Comparison of ENCODE assay signal across 1 cellular context in the genomic region with DNA sequence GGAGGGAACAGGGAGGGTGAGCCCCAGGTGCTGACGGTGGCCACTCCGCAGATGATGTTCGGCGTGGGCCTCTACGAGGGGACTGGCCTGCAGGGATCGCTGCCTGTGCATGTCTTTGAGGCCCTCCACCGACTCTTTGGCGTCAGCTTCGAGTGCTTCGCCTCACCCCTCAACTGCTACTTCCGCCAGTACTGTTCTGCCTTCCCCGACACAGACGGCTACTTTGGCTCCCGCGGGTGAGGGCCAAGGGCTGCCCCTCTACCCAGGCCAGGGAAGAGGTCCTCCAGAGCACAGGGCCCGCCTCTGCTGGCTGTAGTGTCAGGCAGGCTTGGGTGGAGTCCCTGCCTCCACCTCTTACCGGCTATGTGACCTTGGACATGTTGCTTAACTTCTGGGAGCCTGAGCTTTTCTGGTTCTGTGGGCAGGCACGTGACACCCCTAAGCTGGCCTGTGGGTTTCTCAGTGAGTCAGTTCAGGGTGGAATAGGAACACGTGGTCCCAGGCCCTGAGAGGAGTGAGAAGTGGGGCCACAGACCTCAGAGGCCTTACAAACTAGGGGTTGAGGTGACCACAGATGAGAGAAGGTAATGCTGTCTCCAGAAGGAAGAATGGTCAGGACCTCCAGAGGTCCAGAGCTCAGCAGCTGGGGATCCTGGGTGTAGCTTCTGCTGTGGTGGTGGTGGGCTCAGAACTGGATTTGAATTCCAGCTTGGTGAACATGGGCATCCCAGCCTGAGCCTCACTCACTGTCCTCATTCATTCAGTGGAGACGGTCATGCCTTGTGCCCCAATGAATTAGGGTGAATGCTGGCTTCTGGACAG.
A peak's percentile ranks its signal among the peaks of the same experiment; 100 is the strongest.
TF ChIP-seq lines count a peak whose summit lies in the region.

No MANE protein-coding gene starts in this region.

TF ChIP-seq in HepG2, 621 proteins besides CTCF, POLR2A, EP300 and RAD21 (continued from another document and continues in another):
- TF ChIP-seq ZNF574 (CRISPR knock-in tag; IDR thresholded peaks at IDR 0.05) (peak; percentile 93), ZC3H4 (CRISPR knock-in tag; IDR thresholded peaks at IDR 0.05; ENCODE audit: borderline replicate concordance) (no peak; the same call in 1 of the 2 replicates), SYNCRIP (IDR thresholded peaks at IDR 0.05; ENCODE audit: insufficient read depth, low read depth, low read length) (no peak), ZNF652 (CRISPR knock-in tag; IDR thresholded peaks at IDR 0.05; ENCODE audit: borderline replicate concordance, low read depth) (peak; percentile 55; the same call in 1 of the 2 replicates), ZNF609 (CRISPR knock-in tag; IDR thresholded peaks at IDR 0.05; ENCODE audit: borderline replicate concordance) (peak; percentile 85; the same call in 1 of the 2 replicates), SNAI1 (CRISPR knock-in tag; IDR thresholded peaks at IDR 0.05; ENCODE audit: borderline replicate concordance) (peak; percentile 89; the same call in 1 of the 2 replicates), AGO1 (IDR thresholded peaks at IDR 0.05; ENCODE audit: low read depth, low read length, poor library complexity, severe bottlenecking) (peak; percentile 58), MTF1 (CRISPR knock-in tag; IDR thresholded peaks at IDR 0.05) (no peak), ZSCAN29 (CRISPR knock-in tag; conservative IDR thresholded peaks at IDR 0.05) (peak; percentile 83), ZMAT3 (CRISPR knock-in tag; conservative IDR thresholded peaks at IDR 0.05) (peak; percentile 78; the same call in 1 of the 2 replicates), U2AF1 (optimal IDR thresholded peaks at IDR 0.05; ENCODE audit: low read depth, low read length) (no peak), ZNF207 (IDR thresholded peaks at IDR 0.05; ENCODE audit: borderline replicate concordance) (no peak), SSRP1 (CRISPR knock-in tag; IDR thresholded peaks at IDR 0.05) (peak; percentile 93; the same call in 1 of the 2 replicates), LBX2 (CRISPR knock-in tag; IDR thresholded peaks at IDR 0.05; ENCODE audit: borderline replicate concordance) (no peak), SP2 (CRISPR knock-in tag; IDR thresholded peaks at IDR 0.05) (0 out of 2 replicates have a peak, but pooled peaks have one; percentile 39), TIGD3 (CRISPR knock-in tag; IDR thresholded peaks at IDR 0.05; ENCODE audit: borderline replicate concordance) (no peak), ZNF331 (CRISPR knock-in tag; IDR thresholded peaks at IDR 0.05) (peak; percentile 97), GATA4 (IDR thresholded peaks at IDR 0.05; ENCODE audit: borderline replicate concordance, low read depth) (no peak), MED1 (CRISPR knock-in tag; IDR thresholded peaks at IDR 0.05) (peak; percentile 91), EED (CRISPR knock-in tag; IDR thresholded peaks at IDR 0.05) (no peak), TMF1 (CRISPR knock-in tag; IDR thresholded peaks at IDR 0.05; ENCODE audit: low read depth) (peak; percentile 91), ZBTB1 (CRISPR knock-in tag; IDR thresholded peaks at IDR 0.05; ENCODE audit: borderline replicate concordance) (no peak), ESRRA (CRISPR knock-in tag; IDR thresholded peaks at IDR 0.05; ENCODE audit: low read depth) (peak; percentile 90), TCF12 (IDR thresholded peaks at IDR 0.05) (no peak), TCF12 (CRISPR knock-in tag; IDR thresholded peaks at IDR 0.05) (peak; percentile 67; the same call in 1 of the 2 replicates), ZMYM3 (CRISPR knock-in tag; IDR thresholded peaks at IDR 0.05) (peak; percentile 39), GZF1 (CRISPR knock-in tag; IDR thresholded peaks at IDR 0.05) (no peak), ZNF777 (CRISPR knock-in tag; IDR thresholded peaks at IDR 0.05) (peak; percentile 36; the same call in 1 of the 2 replicates), JUN (CRISPR knock-in tag; IDR thresholded peaks at IDR 0.05) (no peak), ZNF598 (CRISPR knock-in tag; IDR thresholded peaks at IDR 0.05; ENCODE audit: borderline replicate concordance) (peak; percentile 87; the same call in 1 of the 2 replicates), ZSCAN22 (CRISPR knock-in tag; IDR thresholded peaks at IDR 0.05) (peak; percentile 73; the same call in 1 of the 2 replicates), ZNF670 (CRISPR knock-in tag; IDR thresholded peaks at IDR 0.05; ENCODE audit: borderline replicate concordance) (peak; percentile 72; the same call in 1 of the 2 replicates), ZSCAN30 (CRISPR knock-in tag; IDR thresholded peaks at IDR 0.05) (no peak), FOXK1 (CRISPR knock-in tag; IDR thresholded peaks at IDR 0.05; ENCODE audit: borderline replicate concordance, low read depth) (peak; percentile 81; the same call in 1 of the 2 replicates), MAF1 (CRISPR knock-in tag; IDR thresholded peaks at IDR 0.05; ENCODE audit: borderline replicate concordance) (peak; percentile 81; the same call in 1 of the 2 replicates), FIP1L1 (IDR thresholded peaks at IDR 0.05; ENCODE audit: borderline replicate concordance, insufficient read depth, low read depth, low read length) (no peak), YEATS2 (CRISPR knock-in tag; IDR thresholded peaks at IDR 0.05; ENCODE audit: borderline replicate concordance) (peak; percentile 84; the same call in 1 of the 2 replicates), ZNF124 (CRISPR knock-in tag; IDR thresholded peaks at IDR 0.05) (peak; percentile 87), ZNF850 (CRISPR knock-in tag; conservative IDR thresholded peaks at IDR 0.05) (no peak), ZNF382 (CRISPR knock-in tag; IDR thresholded peaks at IDR 0.05; ENCODE audit: borderline replicate concordance) (no peak), ZNF326 (CRISPR knock-in tag; IDR thresholded peaks at IDR 0.05; ENCODE audit: borderline replicate concordance) (no peak; the same call in 1 of the 2 replicates)
- TF ChIP-seq, protein P1, sequence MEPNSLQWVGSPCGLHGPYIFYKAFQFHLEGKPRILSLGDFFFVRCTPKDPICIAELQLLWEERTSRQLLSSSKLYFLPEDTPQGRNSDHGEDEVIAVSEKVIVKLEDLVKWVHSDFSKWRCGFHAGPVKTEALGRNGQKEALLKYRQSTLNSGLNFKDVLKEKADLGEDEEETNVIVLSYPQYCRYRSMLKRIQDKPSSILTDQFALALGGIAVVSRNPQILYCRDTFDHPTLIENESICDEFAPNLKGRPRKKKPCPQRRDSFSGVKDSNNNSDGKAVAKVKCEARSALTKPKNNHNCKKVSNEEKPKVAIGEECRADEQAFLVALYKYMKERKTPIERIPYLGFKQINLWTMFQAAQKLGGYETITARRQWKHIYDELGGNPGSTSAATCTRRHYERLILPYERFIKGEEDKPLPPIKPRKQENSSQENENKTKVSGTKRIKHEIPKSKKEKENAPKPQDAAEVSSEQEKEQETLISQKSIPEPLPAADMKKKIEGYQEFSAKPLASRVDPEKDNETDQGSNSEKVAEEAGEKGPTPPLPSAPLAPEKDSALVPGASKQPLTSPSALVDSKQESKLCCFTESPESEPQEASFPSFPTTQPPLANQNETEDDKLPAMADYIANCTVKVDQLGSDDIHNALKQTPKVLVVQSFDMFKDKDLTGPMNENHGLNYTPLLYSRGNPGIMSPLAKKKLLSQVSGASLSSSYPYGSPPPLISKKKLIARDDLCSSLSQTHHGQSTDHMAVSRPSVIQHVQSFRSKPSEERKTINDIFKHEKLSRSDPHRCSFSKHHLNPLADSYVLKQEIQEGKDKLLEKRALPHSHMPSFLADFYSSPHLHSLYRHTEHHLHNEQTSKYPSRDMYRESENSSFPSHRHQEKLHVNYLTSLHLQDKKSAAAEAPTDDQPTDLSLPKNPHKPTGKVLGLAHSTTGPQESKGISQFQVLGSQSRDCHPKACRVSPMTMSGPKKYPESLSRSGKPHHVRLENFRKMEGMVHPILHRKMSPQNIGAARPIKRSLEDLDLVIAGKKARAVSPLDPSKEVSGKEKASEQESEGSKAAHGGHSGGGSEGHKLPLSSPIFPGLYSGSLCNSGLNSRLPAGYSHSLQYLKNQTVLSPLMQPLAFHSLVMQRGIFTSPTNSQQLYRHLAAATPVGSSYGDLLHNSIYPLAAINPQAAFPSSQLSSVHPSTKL (CRISPR knock-in tag; IDR thresholded peaks at IDR 0.05): peak; percentile 92
- TF ChIP-seq, protein P2, sequence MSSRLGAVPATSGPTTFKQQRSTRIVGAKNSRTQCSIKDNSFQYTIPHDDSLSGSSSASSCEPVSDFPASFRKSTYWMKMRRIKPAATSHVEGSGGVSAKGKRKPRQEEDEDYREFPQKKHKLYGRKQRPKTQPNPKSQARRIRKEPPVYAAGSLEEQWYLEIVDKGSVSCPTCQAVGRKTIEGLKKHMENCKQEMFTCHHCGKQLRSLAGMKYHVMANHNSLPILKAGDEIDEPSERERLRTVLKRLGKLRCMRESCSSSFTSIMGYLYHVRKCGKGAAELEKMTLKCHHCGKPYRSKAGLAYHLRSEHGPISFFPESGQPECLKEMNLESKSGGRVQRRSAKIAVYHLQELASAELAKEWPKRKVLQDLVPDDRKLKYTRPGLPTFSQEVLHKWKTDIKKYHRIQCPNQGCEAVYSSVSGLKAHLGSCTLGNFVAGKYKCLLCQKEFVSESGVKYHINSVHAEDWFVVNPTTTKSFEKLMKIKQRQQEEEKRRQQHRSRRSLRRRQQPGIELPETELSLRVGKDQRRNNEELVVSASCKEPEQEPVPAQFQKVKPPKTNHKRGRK (CRISPR knock-in tag; IDR thresholded peaks at IDR 0.05): no peak
- TF ChIP-seq, protein P3, sequence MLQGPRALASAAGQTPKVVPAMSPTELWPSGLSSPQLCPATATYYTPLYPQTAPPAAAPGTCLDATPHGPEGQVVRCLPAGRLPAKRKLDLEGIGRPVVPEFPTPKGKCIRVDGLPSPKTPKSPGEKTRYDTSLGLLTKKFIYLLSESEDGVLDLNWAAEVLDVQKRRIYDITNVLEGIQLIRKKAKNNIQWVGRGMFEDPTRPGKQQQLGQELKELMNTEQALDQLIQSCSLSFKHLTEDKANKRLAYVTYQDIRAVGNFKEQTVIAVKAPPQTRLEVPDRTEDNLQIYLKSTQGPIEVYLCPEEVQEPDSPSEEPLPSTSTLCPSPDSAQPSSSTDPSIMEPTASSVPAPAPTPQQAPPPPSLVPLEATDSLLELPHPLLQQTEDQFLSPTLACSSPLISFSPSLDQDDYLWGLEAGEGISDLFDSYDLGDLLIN (CRISPR knock-in tag; IDR thresholded peaks at IDR 0.05; ENCODE audit: borderline replicate concordance): 0 out of 2 replicates have a peak, but pooled peaks have one; percentile 48
